1 cellular context compared by ENCODE assay signal in the genomic region with DNA sequence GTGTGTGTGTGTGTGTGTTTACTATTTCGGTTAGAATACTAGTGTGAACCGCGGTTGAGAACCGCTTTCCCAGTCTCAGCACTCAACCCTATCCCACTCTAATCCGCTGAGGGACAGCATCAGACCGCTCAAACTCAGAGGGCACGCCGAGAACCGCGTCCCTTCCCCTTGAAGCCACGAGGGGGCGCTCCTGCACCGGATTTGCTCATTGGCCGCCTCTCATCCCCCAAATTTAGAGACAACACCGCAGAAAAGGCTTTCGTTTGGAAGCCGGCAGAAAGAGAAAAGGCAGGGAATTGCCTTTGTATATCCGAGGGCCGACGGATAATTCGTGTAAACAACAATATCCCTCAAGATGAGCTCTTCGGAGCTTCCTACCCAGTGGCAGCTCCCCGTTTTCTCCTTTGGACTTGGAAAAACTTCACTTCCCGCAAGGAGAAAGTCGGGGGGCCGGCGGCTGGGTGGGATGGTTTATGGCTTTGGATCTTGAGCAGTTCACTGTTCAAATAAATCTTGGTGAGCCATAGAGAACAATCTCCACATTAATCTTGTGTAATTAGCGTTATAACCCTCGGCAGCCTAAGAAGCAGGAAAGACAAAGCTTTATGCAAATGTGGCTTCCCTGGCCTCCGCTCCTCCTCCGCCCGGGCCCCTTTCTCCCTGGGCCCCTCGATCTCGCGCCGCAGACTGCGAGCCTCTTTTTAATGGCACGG.
TF ChIP-seq lines count a peak whose summit lies in the region.

No MANE protein-coding gene starts in this region.

TF ChIP-seq in HEK293, 187 proteins besides CTCF, POLR2A, EP300 and RAD21 (continued from another document):
- TF ChIP-seq ZBTB10 (tag by site-specific recombination; IDR thresholded peaks at IDR 0.05) (peak; percentile 43; the same call in 1 of the 2 replicates), ZNF473 (tag by site-specific recombination; IDR thresholded peaks at IDR 0.05) (no peak), FEZF1 (tag by site-specific recombination; IDR thresholded peaks at IDR 0.05) (peak; percentile 66), ZNF391 (tag by site-specific recombination; IDR thresholded peaks at IDR 0.05; ENCODE audit: borderline replicate concordance, low read depth) (peak; percentile 30; the same call in 1 of the 2 replicates), ZFP3 (tag by site-specific recombination; IDR thresholded peaks at IDR 0.05; ENCODE audit: low read depth) (no peak), ZNF529 (tag by site-specific recombination; IDR thresholded peaks at IDR 0.05; ENCODE audit: insufficient replicate concordance) (no peak), ZNF426 (tag by site-specific recombination; IDR thresholded peaks at IDR 0.05) (no peak), IKZF3 (tag by site-specific recombination; IDR thresholded peaks at IDR 0.05) (peak; percentile 65; the same call in 1 of the 2 replicates), ZNF394 (tag by site-specific recombination; IDR thresholded peaks at IDR 0.05; ENCODE audit: borderline replicate concordance) (0 out of 2 replicates have a peak, but pooled peaks have one; percentile 19), PRDM1 (tag by site-specific recombination; IDR thresholded peaks at IDR 0.05) (peak; percentile 95), ZNF777 (tag by site-specific recombination; IDR thresholded peaks at IDR 0.05; ENCODE audit: borderline replicate concordance) (no peak), ZEB2 (tag by site-specific recombination; IDR thresholded peaks at IDR 0.05) (peak; percentile 21; the same call in 1 of the 2 replicates), ZNF561 (tag by site-specific recombination; IDR thresholded peaks at IDR 0.05; ENCODE audit: borderline replicate concordance) (peak; percentile 31; the same call in 1 of the 2 replicates), SP7 (tag by site-specific recombination; IDR thresholded peaks at IDR 0.05) (peak; percentile 53; the same call in 1 of the 2 replicates), ZNF18 (tag by site-specific recombination; IDR thresholded peaks at IDR 0.05) (peak; percentile 70), ZNF23 (tag by site-specific recombination; IDR thresholded peaks at IDR 0.05; ENCODE audit: borderline replicate concordance) (no peak), ZFP37 (tag by site-specific recombination; IDR thresholded peaks at IDR 0.05) (peak; percentile 69; the same call in 1 of the 2 replicates), TCF7L2 (IDR thresholded peaks at IDR 0.05; ENCODE audit: borderline replicate concordance, low read depth, low read length) (no peak), ZNF335 (tag by site-specific recombination; conservative IDR thresholded peaks at IDR 0.05) (peak; percentile 72), ZNF175 (tag by site-specific recombination; IDR thresholded peaks at IDR 0.05) (no peak), ZFP69B (tag by site-specific recombination; IDR thresholded peaks at IDR 0.05) (0 out of 2 replicates have a peak, but pooled peaks have one; percentile 29)
- TF ChIP-seq, protein P1, sequence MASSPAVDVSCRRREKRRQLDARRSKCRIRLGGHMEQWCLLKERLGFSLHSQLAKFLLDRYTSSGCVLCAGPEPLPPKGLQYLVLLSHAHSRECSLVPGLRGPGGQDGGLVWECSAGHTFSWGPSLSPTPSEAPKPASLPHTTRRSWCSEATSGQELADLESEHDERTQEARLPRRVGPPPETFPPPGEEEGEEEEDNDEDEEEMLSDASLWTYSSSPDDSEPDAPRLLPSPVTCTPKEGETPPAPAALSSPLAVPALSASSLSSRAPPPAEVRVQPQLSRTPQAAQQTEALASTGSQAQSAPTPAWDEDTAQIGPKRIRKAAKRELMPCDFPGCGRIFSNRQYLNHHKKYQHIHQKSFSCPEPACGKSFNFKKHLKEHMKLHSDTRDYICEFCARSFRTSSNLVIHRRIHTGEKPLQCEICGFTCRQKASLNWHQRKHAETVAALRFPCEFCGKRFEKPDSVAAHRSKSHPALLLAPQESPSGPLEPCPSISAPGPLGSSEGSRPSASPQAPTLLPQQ (tag by site-specific recombination; IDR thresholded peaks at IDR 0.05) = 0 out of 2 replicates have a peak, but pooled peaks have one; percentile 24
